In the genomic region with DNA sequence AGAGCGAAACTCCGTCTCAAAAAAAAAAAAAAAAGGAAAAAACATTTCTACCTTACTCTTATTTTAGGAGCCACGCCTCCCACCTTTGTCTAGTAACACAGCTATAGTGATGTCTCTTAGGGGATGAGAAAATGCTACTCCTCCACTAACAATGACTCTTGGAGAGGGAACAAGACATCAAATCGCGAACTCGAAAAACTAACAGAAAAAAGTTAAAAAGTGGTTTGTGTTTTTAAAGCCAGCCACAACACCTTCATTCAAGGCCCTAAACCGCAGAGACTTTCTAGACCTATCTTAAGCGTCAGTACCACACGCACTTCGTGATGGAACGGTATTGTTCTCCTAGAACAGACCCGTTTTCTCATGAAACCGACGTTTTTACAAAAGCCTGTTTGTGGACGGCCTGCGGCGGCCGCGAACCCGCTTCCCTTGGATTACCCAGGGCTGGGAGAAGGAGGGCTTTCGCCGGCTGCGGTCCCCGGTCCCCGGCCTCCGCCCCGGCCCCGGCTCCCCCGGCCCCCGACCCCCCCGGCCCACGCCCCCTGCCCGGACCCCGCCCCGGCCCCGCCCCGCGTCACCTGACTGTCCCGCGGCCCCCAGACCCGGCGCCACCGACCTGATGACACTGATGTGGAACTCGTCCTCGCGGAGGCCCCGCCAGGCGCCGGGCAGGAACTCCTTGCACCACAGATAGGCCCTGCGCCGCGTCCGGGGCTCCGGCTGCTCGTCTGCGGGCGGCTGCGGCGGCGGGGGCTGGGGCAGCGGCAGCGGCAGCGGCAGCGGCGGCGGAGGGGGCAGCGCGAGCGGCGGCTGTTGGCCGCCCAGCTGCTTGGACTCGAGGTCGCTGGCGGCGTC, we compare ENCODE assay signal across 8 cellular contexts. TPM values are rescaled to one million over a fixed set of nuclear protein-coding genes. Genes with fewer than 3 reads are reported as not detected.
DNase-seq lines count a peak whose midpoint lies in the region; ATAC-seq and TF ChIP-seq lines count a peak whose summit lies in the region.

No MANE protein-coding gene starts in this region.

- no peaks in the 10 kb centered on the region for H3K9me3 Mint-ChIP-seq in progenitor cell of endocrine pancreas (ENCODE audit: low read depth)

- H3K4me1 ChIP-seq in SJCRH30: peaks cover 9% of the 10 kb centered on the region
- H3K4me1 ChIP-seq in adrenal gland (replicated peaks in 1 of 2): peaks cover 33 to 55% of the 10 kb centered on the region in 2 donors
- H3K4me1 ChIP-seq in right atrium auricular region: peaks cover 0 to 50% of the 10 kb centered on the region in 2 donors

- H3K27ac Mint-ChIP-seq in progenitor cell of endocrine pancreas: peak overlapping the region; percentile 97

- H3K27me3 Mint-ChIP-seq in progenitor cell of endocrine pancreas: no peaks in the 10 kb centered on the region

- 1 to 3% (median 2%) methylated on average over 15 to 70 of the region's 75 CpGs for WGBS in adrenal gland, 4 donors

- TF ChIP-seq POLR2A in adrenal gland (IDR thresholded peaks at IDR 0.05): peak in 1 of 2 donors; percentile 4

- no peaks in the 10 kb centered on the region for H3K27me3 ChIP-seq in SJCRH30
- H3K27me3 ChIP-seq in adrenal gland: no peaks in the 10 kb centered on the region
- no peaks in the 10 kb centered on the region for H3K27me3 ChIP-seq in right atrium auricular region

- peak; percentile 20 for ATAC-seq in GM18861 (IDR thresholded peaks at IDR 0.05; ENCODE audit: unreplicated experiment)
- ATAC-seq in HG03139 (IDR thresholded peaks at IDR 0.05; ENCODE audit: unreplicated experiment): peak; percentile 2

- no peak for TF ChIP-seq CTCF in adrenal gland (IDR thresholded peaks at IDR 0.05)
- TF ChIP-seq CTCF in right atrium auricular region (IDR thresholded peaks at IDR 0.05): no peak
- TF ChIP-seq CTCF in progenitor cell of endocrine pancreas (IDR thresholded peaks at IDR 0.05; ENCODE audit: unreplicated experiment): no peak

- H3K4me1 Mint-ChIP-seq in progenitor cell of endocrine pancreas (ENCODE audit: low read depth): peaks cover 27% of the 10 kb centered on the region

- H3K9me3 ChIP-seq in SJCRH30 (replicated peaks) (no peaks in the 10 kb centered on the region), adrenal gland (replicated peaks in 1 of 3) (no peaks in the 10 kb centered on the region), right atrium auricular region (no peaks in the 10 kb centered on the region)

- H3K36me3 ChIP-seq in SJCRH30 (no peaks in the 10 kb centered on the region), adrenal gland (replicated peaks in 1 of 2) (no peaks in the 10 kb centered on the region), right atrium auricular region (no peaks in the 10 kb centered on the region)

- H3K27ac ChIP-seq in SJCRH30 (no peak overlapping the region), adrenal gland (peak overlapping the region in 4 of 5 donors; percentile 99 to 100 (median 100)), right atrium auricular region (peak overlapping the region; percentile 82 to 99)

- in situ Hi-C loops in ACHN (cut with HindIII; ENCODE audit: low pct_ligation_motif_present, low pct_unique_long_range_greater_than_20kb, low sequenced_read_pairs): no loop called here

- intact Hi-C loops in adrenal gland (cut with DNase I): loop anchor here in 1 of 2 donors (5.0 kb wide), 1 partner anchor 83 kb away; a partner anchor contains a TSS

- H3K36me3 Mint-ChIP-seq in progenitor cell of endocrine pancreas (ENCODE audit: insufficient read depth): peaks cover 2% of the 10 kb centered on the region

- DNase-seq in ACHN (peak; percentile 24), SJCRH30 (peak; percentile 44 to 52), adrenal gland (peak; percentile 71 to 82 (median 78)), right atrium auricular region (ENCODE audit: low spot score) (no peak), progenitor cell of endocrine pancreas (ENCODE audit: low spot score, unreplicated experiment) (peak; percentile 47), KG1 (lab: John Stamatoyannopoulos, UW) (no peak)

- peak overlapping the region; percentile 84 for H3K4me3 Mint-ChIP-seq in progenitor cell of endocrine pancreas (ENCODE audit: low read depth)

- H3K4me3 ChIP-seq in SJCRH30: peak overlapping the region; percentile 62
- H3K4me3 ChIP-seq in adrenal gland: peak overlapping the region in 3 of 4 donors; percentile 35 to 89 (median 69)
- H3K4me3 ChIP-seq in right atrium auricular region: peak overlapping the region; percentile 56 to 67

RNA-seq across cellular contexts. Expression of a gene that starts 0.7 kb away (rescaled TPM):
- 32.6 and 37.1 TPM in 2 replicates for total RNA-seq in SJCRH30 (2014; rRNA removed; shearing (Covaris generic))
- 10 to 100 TPM; 26.6 to 67.0 (median 44.7) TPM for total RNA-seq in adrenal gland
- 100 to 1,000 TPM in 1 of 3 donors, 10 to 100 TPM in 2; 76.1 to 105 (median 94.6) TPM for polyA plus RNA-seq in adrenal gland
- total RNA-seq in right atrium auricular region: 10 to 100 TPM in 1 of 2 donors, 1 to 10 TPM in 1; 6.1 to 10.3 TPM
- 60.4 and 64.3 TPM in 2 replicates for total RNA-seq in progenitor cell of endocrine pancreas

Comparison
In these comparisons a context has a peak if more than half of its experiments do, and no peak if none do; other contexts are left out.
1. DNase-seq: peak in ACHN (single experiment), SJCRH30 (2 of 2), adrenal gland (7 of 7) and progenitor cell of endocrine pancreas (single experiment); none in right atrium auricular region (single experiment) and KG1 (single experiment).
2. Peak in every context shown above with its lines, with median percentiles within 50 percentile points of each other: H3K4me3 ChIP-seq.